Comparison of ENCODE assay signal across 31 cellular contexts in genomic region chr16:19856120-19856519, GRCh38. TPM values are rescaled to one million over a fixed set of nuclear protein-coding genes. Genes with fewer than 3 reads are reported as not detected.
"Had no signal": no experiment of that assay in that cellular context is flagged by ENCODE, and none has a peak within 500 bp of the region (broad histone marks: within the 10 kb centered on the region; RNA-seq: fewer than 3 reads in every experiment).

No MANE protein-coding gene starts in this region.

- H3K36me3 Mint-ChIP-seq: activated naive CD4-positive, alpha-beta T cell treated with anti-CD3 and anti-CD28 coated beads, Interleukin-2, amount 10 ng/mL, durations not matched to agents 7 days and 5 days; activated naive CD8-positive, alpha-beta T cell treated with anti-CD3 and anti-CD28 coated beads, Interleukin-2, amount 10 ng/mL, durations not matched to agents 7 days and 5 days; natural killer cell; stimulated activated memory B cell treated with anti-CD40 and anti-IgM and Interleukin-4, amounts not matched to agents 10 μg/mL and 1 μg/mL and 100 μg/mL, for 72 hours had no signal

- ATAC-seq: heart right ventricle; left lung; lower lobe of right lung; natural killer cell; stimulated activated memory B cell treated with anti-CD40 and anti-IgM and Interleukin-4, amounts not matched to agents 10 μg/mL and 1 μg/mL and 100 μg/mL, for 72 hours; stimulated activated naive CD8-positive, alpha-beta T cell treated with anti-CD3 and anti-CD28 coated beads, Interleukin-15, amount 100 ng/mL, for 72 hours; upper lobe of right lung had no signal

- H3K4me3 Mint-ChIP-seq: activated naive CD4-positive, alpha-beta T cell treated with anti-CD3 and anti-CD28 coated beads, Interleukin-2, amount 10 ng/mL, durations not matched to agents 7 days and 5 days; activated naive CD8-positive, alpha-beta T cell treated with anti-CD3 and anti-CD28 coated beads, Interleukin-2, amount 10 ng/mL, durations not matched to agents 7 days and 5 days; activated T-helper 1 cell treated with anti-CD3 and anti-CD28 coated beads, Interleukin-12 subunit alpha, Interleukin-12 subunit beta, Interleukin-2, Interleukin-4 antibody, amounts not matched to agents 30 ng/mL and 10 ng/mL and 1 ng/mL, durations not matched to agents 14 hours and 24 hours and 36 hours; dendritic cell treated with granulocyte-macrophage colony-stimulating factor and Interleukin-4, amounts not matched to agents 40 ng/mL and 50 ng/mL, for 4 days; natural killer cell; stimulated activated memory B cell treated with anti-CD40 and anti-IgM and Interleukin-4, amounts not matched to agents 10 μg/mL and 1 μg/mL and 100 μg/mL, for 72 hours; stimulated activated naive CD8-positive, alpha-beta T cell treated with anti-CD3 and anti-CD28 coated beads, Interleukin-15, amount 100 ng/mL, for 72 hours; T-helper 2 cell treated with Interferon-gamma antibody and Interleukin-4, amounts not matched to agents 5 μg/mL and 100 μg/mL, for 36 hours had no signal

- H3K27me3 Mint-ChIP-seq: activated naive CD4-positive, alpha-beta T cell treated with anti-CD3 and anti-CD28 coated beads, Interleukin-2, amount 10 ng/mL, durations not matched to agents 7 days and 5 days; dendritic cell treated with granulocyte-macrophage colony-stimulating factor and Interleukin-4, amounts not matched to agents 40 ng/mL and 50 ng/mL, for 4 days; stimulated activated naive CD8-positive, alpha-beta T cell treated with anti-CD3 and anti-CD28 coated beads, Interleukin-15, amount 100 ng/mL, for 72 hours had no signal

- H3K27ac Mint-ChIP-seq: activated naive CD4-positive, alpha-beta T cell treated with anti-CD3 and anti-CD28 coated beads, Interleukin-2, amount 10 ng/mL, durations not matched to agents 7 days and 5 days; activated naive CD8-positive, alpha-beta T cell treated with anti-CD3 and anti-CD28 coated beads, Interleukin-2, amount 10 ng/mL, durations not matched to agents 7 days and 5 days; activated T-helper 1 cell treated with anti-CD3 and anti-CD28 coated beads, Interleukin-12 subunit alpha, Interleukin-12 subunit beta, Interleukin-2, Interleukin-4 antibody, amounts not matched to agents 30 ng/mL and 10 ng/mL and 1 ng/mL, durations not matched to agents 14 hours and 24 hours and 36 hours; dendritic cell treated with granulocyte-macrophage colony-stimulating factor and Interleukin-4, amounts not matched to agents 40 ng/mL and 50 ng/mL, for 4 days; natural killer cell; stimulated activated memory B cell treated with anti-CD40 and anti-IgM and Interleukin-4, amounts not matched to agents 10 μg/mL and 1 μg/mL and 100 μg/mL, for 72 hours; stimulated activated naive CD8-positive, alpha-beta T cell treated with anti-CD3 and anti-CD28 coated beads, Interleukin-15, amount 100 ng/mL, for 72 hours; T-helper 2 cell treated with Interferon-gamma antibody and Interleukin-4, amounts not matched to agents 5 μg/mL and 100 μg/mL, for 36 hours had no signal

- DNase-seq: activated CD4-positive, alpha-beta T cell treated with anti-CD3 and anti-CD28 coated beads for 4 hours; activated CD4-positive, alpha-beta T cell treated with anti-CD3 and anti-CD28 coated beads, Interleukin-2, amount 50 U/mL, for 4 hours; activated CD8-positive, alpha-beta memory T cell treated with anti-CD3 and anti-CD28 coated beads for 24 hours; activated effector memory CD4-positive, alpha-beta T cell treated with anti-CD3 and anti-CD28 coated beads, Interleukin-2, amount 50 U/mL, for 16 hours; activated naive CD4-positive, alpha-beta T cell treated with anti-CD3 and anti-CD28 coated beads, Interleukin-2, amount 10 ng/mL, durations not matched to agents 7 days and 5 days; activated naive CD8-positive, alpha-beta T cell treated with anti-CD3 and anti-CD28 coated beads, Interleukin-2, amount 10 ng/mL, durations not matched to agents 7 days and 5 days; central memory CD4-positive, alpha-beta T cell; effector CD4-positive, alpha-beta T cell; esophagus squamous epithelium; foreskin melanocyte; heart right ventricle; kidney glomerular epithelial cell; left lung; lower lobe of right lung; mesenchymal stem cell; natural killer cell; ovary; stimulated activated CD4-positive, alpha-beta T cell treated with anti-CD3 and anti-CD28 coated beads, Interleukin-1b, Interleukin-23, amount 100 ng/mL, for 48 hours; stimulated activated CD4-positive, alpha-beta T cell treated with anti-CD3 and anti-CD28 coated beads, Interleukin-4, amount 100 ng/mL, for 4 hours; stimulated activated CD8-positive, alpha-beta memory T cell treated with anti-CD3 and anti-CD28 coated beads, Interleukin-4, amount 100 ng/mL, for 48 hours; stimulated activated naive CD8-positive, alpha-beta T cell treated with anti-CD3 and anti-CD28 coated beads, Interleukin-15, amount 100 ng/mL, for 72 hours; T-helper 1 cell; tibial artery; upper lobe of right lung had no signal

- H3K4me1 Mint-ChIP-seq: activated naive CD4-positive, alpha-beta T cell treated with anti-CD3 and anti-CD28 coated beads, Interleukin-2, amount 10 ng/mL, durations not matched to agents 7 days and 5 days; activated naive CD8-positive, alpha-beta T cell treated with anti-CD3 and anti-CD28 coated beads, Interleukin-2, amount 10 ng/mL, durations not matched to agents 7 days and 5 days; natural killer cell; stimulated activated naive CD8-positive, alpha-beta T cell treated with anti-CD3 and anti-CD28 coated beads, Interleukin-15, amount 100 ng/mL, for 72 hours had no signal

- H3K9me3 Mint-ChIP-seq: activated naive CD4-positive, alpha-beta T cell treated with anti-CD3 and anti-CD28 coated beads, Interleukin-2, amount 10 ng/mL, durations not matched to agents 7 days and 5 days; activated naive CD8-positive, alpha-beta T cell treated with anti-CD3 and anti-CD28 coated beads, Interleukin-2, amount 10 ng/mL, durations not matched to agents 7 days and 5 days; activated T-helper 1 cell treated with anti-CD3 and anti-CD28 coated beads, Interleukin-12 subunit alpha, Interleukin-12 subunit beta, Interleukin-2, Interleukin-4 antibody, amounts not matched to agents 30 ng/mL and 10 ng/mL and 1 ng/mL, durations not matched to agents 14 hours and 24 hours and 36 hours; dendritic cell treated with granulocyte-macrophage colony-stimulating factor and Interleukin-4, amounts not matched to agents 40 ng/mL and 50 ng/mL, for 4 days; natural killer cell; stimulated activated memory B cell treated with anti-CD40 and anti-IgM and Interleukin-4, amounts not matched to agents 10 μg/mL and 1 μg/mL and 100 μg/mL, for 72 hours; stimulated activated naive CD8-positive, alpha-beta T cell treated with anti-CD3 and anti-CD28 coated beads, Interleukin-15, amount 100 ng/mL, for 72 hours; T-helper 2 cell treated with Interferon-gamma antibody and Interleukin-4, amounts not matched to agents 5 μg/mL and 100 μg/mL, for 36 hours had no signal

- H3K27ac ChIP-seq: epithelial cell of prostate, esophagus squamous epithelium, heart right ventricle, left lung, lower lobe of right lung, neutrophil, ovary, prostate gland, tibial artery, upper lobe of right lung had no signal

RNA-seq across cellular contexts. Expression of gene GPRC5B, which starts 28.5 kb away (rescaled TPM):
- total RNA-seq: activated T-helper 1 cell treated with anti-CD3 and anti-CD28 coated beads, Interleukin-12 subunit alpha, Interleukin-12 subunit beta, Interleukin-2, Interleukin-4 antibody, amounts not matched to agents 30 ng/mL and 10 ng/mL and 1 ng/mL, durations not matched to agents 14 hours and 24 hours and 36 hours; natural killer cell had no signal
